Comparison of ENCODE assay signal across 1 cellular context in the genomic region with DNA sequence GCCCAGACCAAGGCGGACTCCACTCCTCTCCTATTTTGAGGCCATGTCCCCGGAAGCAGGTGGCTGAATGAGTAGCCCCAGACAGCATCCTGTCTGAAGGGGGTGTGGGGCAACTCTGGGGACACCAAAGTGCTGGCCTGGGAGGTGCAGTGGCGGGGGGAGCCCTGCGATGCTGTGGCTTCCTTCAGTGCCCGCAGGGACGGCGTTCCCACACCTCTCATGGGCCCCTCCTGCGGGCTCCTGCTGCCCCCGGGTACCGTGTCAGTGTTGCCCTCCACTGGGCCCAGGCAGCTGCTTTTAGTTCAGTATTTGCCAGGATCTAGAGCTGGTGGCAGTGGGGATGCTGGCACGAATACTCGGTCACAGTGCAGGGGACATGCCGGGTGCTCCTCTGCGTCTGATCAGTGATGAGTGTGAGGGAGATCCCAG.
TF ChIP-seq lines count a peak whose summit lies in the region.

No MANE protein-coding gene starts in this region.

TF ChIP-seq in H1, 55 proteins besides CTCF, POLR2A, EP300 and RAD21:
- TF ChIP-seq YY1 (IDR thresholded peaks at IDR 0.05; ENCODE audit: low read depth, low read length) = no peak
- no peak for TF ChIP-seq CHD2 (IDR thresholded peaks at IDR 0.05; ENCODE audit: low read length)
- no peak for TF ChIP-seq CREB1 (IDR thresholded peaks at IDR 0.05)
- no peak for TF ChIP-seq BRCA1 (IDR thresholded peaks at IDR 0.05; ENCODE audit: low read depth, low read length)
- no peak for TF ChIP-seq TAF7 (optimal IDR thresholded peaks at IDR 0.05; ENCODE audit: borderline replicate concordance, low read depth, low read length)
- TF ChIP-seq JUND (IDR thresholded peaks at IDR 0.05; ENCODE audit: low read length) = no peak
- no peak for TF ChIP-seq ZNF274 (IDR thresholded peaks at IDR 0.05; ENCODE audit: borderline replicate concordance, extremely low read depth, low read length)
- no peak for TF ChIP-seq E2F6 (IDR thresholded peaks at IDR 0.05)
- no peak for TF ChIP-seq RBBP5 (IDR thresholded peaks at IDR 0.05; ENCODE audit: borderline replicate concordance, low read depth, low read length)
- no peak for TF ChIP-seq POLR2AphosphoS5 (IDR thresholded peaks at IDR 0.05; ENCODE audit: low read depth, low read length)
- TF ChIP-seq MAFK (IDR thresholded peaks at IDR 0.05; ENCODE audit: low read depth, low read length) = no peak
- TF ChIP-seq SIX5 (IDR thresholded peaks at IDR 0.05; ENCODE audit: low read depth, low read length) = no peak
- no peak for TF ChIP-seq CEBPB (IDR thresholded peaks at IDR 0.05; ENCODE audit: low read depth, low read length)
- no peak for TF ChIP-seq CHD7 (IDR thresholded peaks at IDR 0.05; ENCODE audit: insufficient replicate concordance, low read length)
